ENCODE assay signal across 22 cellular contexts in the genomic region with DNA sequence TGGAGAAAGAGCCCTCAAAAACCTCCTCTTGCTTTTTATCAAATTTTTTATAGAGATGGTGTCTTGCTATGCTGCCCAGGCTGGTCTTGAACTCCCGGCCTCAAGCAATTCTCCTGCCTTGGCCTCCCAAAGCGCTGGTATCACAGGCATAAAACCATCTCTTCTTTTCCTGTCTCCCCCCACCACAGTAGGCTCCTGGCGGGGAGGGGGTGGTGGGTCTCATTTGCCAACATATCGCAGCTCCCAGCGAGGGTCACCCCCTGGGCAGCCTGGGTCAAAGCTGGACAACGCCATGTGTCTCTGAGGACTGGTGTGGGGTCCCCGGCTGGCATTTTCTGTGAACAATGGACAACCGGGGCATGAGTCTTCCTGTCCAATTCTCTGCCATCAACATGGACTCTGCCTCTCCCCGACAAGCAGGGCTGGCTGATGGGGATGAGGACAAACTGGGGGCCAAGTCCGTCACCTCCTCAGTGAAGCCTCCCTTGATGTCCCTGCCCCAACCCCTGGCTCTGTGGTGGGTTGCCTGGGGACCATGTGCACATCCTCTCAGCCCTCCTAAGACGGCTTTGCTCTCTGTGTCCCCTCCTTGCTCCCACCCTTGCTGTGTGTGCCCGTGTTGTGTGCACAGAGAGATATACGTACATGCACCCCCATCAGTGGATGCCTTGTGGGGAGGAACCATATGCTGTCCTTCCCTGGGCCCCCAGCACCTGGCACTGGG.
DNase-seq lines count a peak whose midpoint lies in the region; ATAC-seq, FAIRE-seq and TF ChIP-seq lines count a peak whose summit lies in the region.
"Had no signal": no experiment of that assay in that cellular context is flagged by ENCODE, and none has a peak within 500 bp of the region (broad histone marks: within the 10 kb centered on the region; RNA-seq: fewer than 3 reads in every experiment).

No MANE protein-coding gene starts in this region.

- TF ChIP-seq CTCF in WTC11 (IDR thresholded peaks at IDR 0.05) (no peak), kidney (IDR thresholded peaks at IDR 0.05; ENCODE audit: borderline replicate concordance, extremely low read depth, insufficient read depth) (no peak), tibial artery (IDR thresholded peaks at IDR 0.05) (no peak), CD14-positive monocyte (IDR thresholded peaks at IDR 0.05) (no peak)

- H3K4me1 Mint-ChIP-seq in WTC11 (no peaks in the 10 kb centered on the region), CD14-positive monocyte (peaks cover 2% of the 10 kb centered on the region)
- H3K4me1 Mint-ChIP-seq: activated CD4-positive, alpha-beta memory T cell treated with anti-CD3 and anti-CD28 coated beads, Interleukin-2, amount 10 ng/mL, durations not matched to agents 7 days and 5 days had no signal

- H3K9me3 Mint-ChIP-seq in WTC11 (no peaks in the 10 kb centered on the region), CD14-positive monocyte (peaks cover 0 to 3% (median 0%) of the 10 kb centered on the region in 7 donors)
- H3K9me3 Mint-ChIP-seq: activated CD4-positive, alpha-beta memory T cell treated with anti-CD3 and anti-CD28 coated beads, Interleukin-2, amount 10 ng/mL, durations not matched to agents 7 days and 5 days; dendritic cell treated with granulocyte-macrophage colony-stimulating factor and Interleukin-4, amounts not matched to agents 40 ng/mL and 50 ng/mL, for 4 days; nephron progenitor cell had no signal

- DNase-seq in cardiac septum (ENCODE audit: low spot score) (peak; percentile 59), Right ventricle myocardium inferior (ENCODE audit: missing footprints) (no peak), WTC11 (ENCODE audit: low spot score) (peak; percentile 3), kidney (peak; percentile 39), tibial artery (peak; percentile 9 to 45), NCI-H69 (lab: John Stamatoyannopoulos, UW) (no peak), NCI-H1105 (lab: John Stamatoyannopoulos, UW) (no peak), CD14-positive monocyte (ENCODE audit: low spot score) (no peak)
- DNase-seq: activated CD4-positive, alpha-beta memory T cell treated with anti-CD3 and anti-CD28 coated beads, Interleukin-2, amount 10 ng/mL, durations not matched to agents 7 days and 5 days; brain microvascular endothelial cell; glutamatergic neuron; MG63; midbrain; NCI-H146; NCI-H2171; NCI-H524; nephron progenitor cell; RPMI8226; testis had no signal

- CTCF ChIA-PET in WTC11 (lab: Charles Lee): interaction anchor here (1.0 to 1.7 kb wide), 2 partner anchors 9 to 866 kb away, joined by 4 to 6 read pairs; no protein-coding TSS in a partner anchor

- no peak overlapping the region for H3K27ac Mint-ChIP-seq in WTC11
- peak overlapping the region in 2 of 7 donors; percentile 30 to 50 for H3K27ac Mint-ChIP-seq in CD14-positive monocyte
- H3K27ac Mint-ChIP-seq: activated CD4-positive, alpha-beta memory T cell treated with anti-CD3 and anti-CD28 coated beads, Interleukin-2, amount 10 ng/mL, durations not matched to agents 7 days and 5 days; dendritic cell treated with granulocyte-macrophage colony-stimulating factor and Interleukin-4, amounts not matched to agents 40 ng/mL and 50 ng/mL, for 4 days had no signal

- H3K4me1 ChIP-seq in kidney (ENCODE audit: control insufficient read depth in 1 of 2, insufficient read depth in 1 of 2, low read depth in 1 of 2, low read length in 2 of 2) (no peaks in the 10 kb centered on the region), tibial artery (no peaks in the 10 kb centered on the region)

- no peak overlapping the region for H3K27ac ChIP-seq in kidney (ENCODE audit: low read depth in 2 of 2, low read length in 2 of 2)
- H3K27ac ChIP-seq in tibial artery: no peak overlapping the region
- H3K27ac ChIP-seq: brain microvascular endothelial cell, testis had no signal

- H3K4me3 ChIP-seq in kidney (ENCODE audit: low read length in 2 of 2) (no peak overlapping the region), tibial artery (no peak overlapping the region)
- H3K4me3 ChIP-seq: MG63, testis had no signal

- H3K36me3 Mint-ChIP-seq in WTC11 (0 out of 2 replicates have a peak, but pooled peaks cover 2% of the 10 kb centered on the region), CD14-positive monocyte (no peaks in the 10 kb centered on the region)

- FAIRE-seq in kidney (lab: Jason Lieb, UNC): no peak
- FAIRE-seq: endothelial cell of umbilical vein, H54 had no signal

- H3K27me3 ChIP-seq in tibial artery: peaks cover 0 to 31% of the 10 kb centered on the region in 2 donors
- H3K27me3 ChIP-seq: MG63, testis had no signal

- POLR2A ChIA-PET in WTC11 (lab: Charles Lee): no interaction called here

- no peaks in the 10 kb centered on the region for H3K9me3 ChIP-seq in kidney (ENCODE audit: control insufficient read depth in 1 of 2, low read length in 2 of 2)
- H3K9me3 ChIP-seq in tibial artery: no peaks in the 10 kb centered on the region
- H3K9me3 ChIP-seq: MG63, testis had no signal

- H3K36me3 ChIP-seq in kidney (ENCODE audit: control insufficient read depth in 1 of 2, insufficient read depth in 2 of 2, low read length in 2 of 2) (no peaks in the 10 kb centered on the region), tibial artery (no peaks in the 10 kb centered on the region)
- H3K36me3 ChIP-seq: brain microvascular endothelial cell, MG63 had no signal

- intact Hi-C loops in cardiac septum (cut with DNase I): no loop called here
- intact Hi-C loops in Right ventricle myocardium inferior (cut with DNase I): no loop called here
- intact Hi-C loops in kidney (cut with DNase I): no loop called here
- intact Hi-C loops in tibial artery (cut with DNase I; ENCODE audit: low total_unique reads): no loop called here
- intact Hi-C loops in CD14-positive monocyte (cut with micrococcal nuclease): no loop called here

- no peak overlapping the region for H3K9ac ChIP-seq in kidney (ENCODE audit: low read length in 2 of 2)

- ATAC-seq in Right ventricle myocardium inferior: no peak
- ATAC-seq in WTC11: no peak

- H3K4me3 Mint-ChIP-seq in WTC11: no peak overlapping the region
- H3K4me3 Mint-ChIP-seq in CD14-positive monocyte: no peak overlapping the region
- H3K4me3 Mint-ChIP-seq: activated CD4-positive, alpha-beta memory T cell treated with anti-CD3 and anti-CD28 coated beads, Interleukin-2, amount 10 ng/mL, durations not matched to agents 7 days and 5 days; dendritic cell treated with granulocyte-macrophage colony-stimulating factor and Interleukin-4, amounts not matched to agents 40 ng/mL and 50 ng/mL, for 4 days; nephron progenitor cell had no signal

- H3K27me3 Mint-ChIP-seq in WTC11 (ENCODE audit: low read depth) (no peaks in the 10 kb centered on the region), CD14-positive monocyte (ENCODE audit: low read depth in 3 of 3) (peaks cover 0 to 3% (median 0%) of the 10 kb centered on the region in 3 donors)
- H3K27me3 Mint-ChIP-seq: activated CD4-positive, alpha-beta memory T cell treated with anti-CD3 and anti-CD28 coated beads, Interleukin-2, amount 10 ng/mL, durations not matched to agents 7 days and 5 days had no signal

TF ChIP-seq in WTC11, 78 proteins besides CTCF, POLR2A, EP300 and RAD21 (continues in another document):
- TF ChIP-seq, protein P1, sequence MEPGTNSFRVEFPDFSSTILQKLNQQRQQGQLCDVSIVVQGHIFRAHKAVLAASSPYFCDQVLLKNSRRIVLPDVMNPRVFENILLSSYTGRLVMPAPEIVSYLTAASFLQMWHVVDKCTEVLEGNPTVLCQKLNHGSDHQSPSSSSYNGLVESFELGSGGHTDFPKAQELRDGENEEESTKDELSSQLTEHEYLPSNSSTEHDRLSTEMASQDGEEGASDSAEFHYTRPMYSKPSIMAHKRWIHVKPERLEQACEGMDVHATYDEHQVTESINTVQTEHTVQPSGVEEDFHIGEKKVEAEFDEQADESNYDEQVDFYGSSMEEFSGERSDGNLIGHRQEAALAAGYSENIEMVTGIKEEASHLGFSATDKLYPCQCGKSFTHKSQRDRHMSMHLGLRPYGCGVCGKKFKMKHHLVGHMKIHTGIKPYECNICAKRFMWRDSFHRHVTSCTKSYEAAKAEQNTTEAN (CRISPR knock-in tag; IDR thresholded peaks at IDR 0.05): no peak
- TF ChIP-seq PRRX2 (CRISPR knock-in tag; IDR thresholded peaks at IDR 0.05) (no peak), ZNF121 (CRISPR knock-in tag; IDR thresholded peaks at IDR 0.05) (no peak), OVOL2 (CRISPR knock-in tag; IDR thresholded peaks at IDR 0.05; ENCODE audit: borderline replicate concordance) (no peak), SOX15 (CRISPR knock-in tag; IDR thresholded peaks at IDR 0.05) (no peak), FOXP1 (CRISPR knock-in tag; IDR thresholded peaks at IDR 0.05; ENCODE audit: borderline replicate concordance) (no peak), EMX1 (CRISPR knock-in tag; IDR thresholded peaks at IDR 0.05) (no peak), ZNF671 (CRISPR knock-in tag; IDR thresholded peaks at IDR 0.05) (no peak)
- TF ChIP-seq, protein P2, sequence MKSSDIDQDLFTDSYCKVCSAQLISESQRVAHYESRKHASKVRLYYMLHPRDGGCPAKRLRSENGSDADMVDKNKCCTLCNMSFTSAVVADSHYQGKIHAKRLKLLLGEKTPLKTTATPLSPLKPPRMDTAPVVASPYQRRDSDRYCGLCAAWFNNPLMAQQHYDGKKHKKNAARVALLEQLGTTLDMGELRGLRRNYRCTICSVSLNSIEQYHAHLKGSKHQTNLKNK (CRISPR knock-in tag; IDR thresholded peaks at IDR 0.05): no peak

Comparison
In these comparisons a context has a peak if more than half of its experiments do, and no peak if none do; other contexts are left out.
1. DNase-seq: peak in cardiac septum (single experiment), WTC11 (single experiment), kidney (single experiment) and tibial artery (2 of 2); none in Right ventricle myocardium inferior (single experiment), NCI-H69 (single experiment), NCI-H1105 (single experiment) and CD14-positive monocyte (single experiment).